ENCODE assay signal across 1 cellular context in the genomic region with DNA sequence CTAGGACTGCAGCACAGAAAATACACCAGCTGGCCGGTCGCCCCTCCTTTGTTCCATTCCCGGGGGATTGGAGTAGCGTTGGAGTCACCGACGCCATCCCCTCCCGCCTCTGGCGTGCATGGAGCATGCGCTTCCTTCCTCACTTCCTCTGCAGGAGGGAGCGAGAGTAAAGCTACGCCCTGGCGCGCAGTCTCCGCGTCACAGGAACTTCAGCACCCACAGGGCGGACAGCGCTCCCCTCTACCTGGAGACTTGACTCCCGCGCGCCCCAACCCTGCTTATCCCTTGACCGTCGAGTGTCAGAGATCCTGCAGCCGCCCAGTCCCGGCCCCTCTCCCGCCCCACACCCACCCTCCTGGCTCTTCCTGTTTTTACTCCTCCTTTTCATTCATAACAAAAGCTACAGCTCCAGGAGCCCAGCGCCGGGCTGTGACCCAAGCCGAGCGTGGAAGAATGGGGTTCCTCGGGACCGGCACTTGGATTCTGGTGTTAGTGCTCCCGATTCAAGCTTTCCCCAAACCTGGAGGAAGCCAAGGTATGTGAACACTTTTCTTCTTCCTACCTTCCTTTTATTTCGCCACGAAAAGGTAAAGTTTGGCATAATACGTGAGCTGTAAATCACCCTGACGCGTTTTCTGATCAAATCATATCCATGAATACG.
TF ChIP-seq lines count a peak whose summit lies in the region.

Gene SCG3, plus strand, starts transcription at position 201 of the 661 bp plus-strand sequence. Its CDS starts 253 bp downstream, at position 454.

TF ChIP-seq in K562, 482 proteins besides CTCF, POLR2A, EP300 and RAD21 (continued from another document and continues in another):
- no peak for TF ChIP-seq KLF1 (tag; IDR thresholded peaks at IDR 0.05)
- no peak for TF ChIP-seq RFX7 (CRISPR knock-in tag; IDR thresholded peaks at IDR 0.05)
- TF ChIP-seq ERF (CRISPR knock-in tag; IDR thresholded peaks at IDR 0.05) = 0 out of 2 replicates have a peak, but pooled peaks have one; percentile 59
- TF ChIP-seq PPARD (CRISPR knock-in tag; IDR thresholded peaks at IDR 0.05) = no peak
- no peak for TF ChIP-seq CLOCK (CRISPR knock-in tag; IDR thresholded peaks at IDR 0.05; ENCODE audit: borderline replicate concordance)
- TF ChIP-seq RCOR1 (IDR thresholded peaks at IDR 0.05; ENCODE audit: borderline replicate concordance in 1 of 2, low read depth in 2 of 2, low read length in 2 of 2) = peak in 1 of 2 experiments; percentile 96; a peak in 2 of 4 replicates
- TF ChIP-seq ZNF175 (CRISPR knock-in tag; IDR thresholded peaks at IDR 0.05; ENCODE audit: low read depth) = peak; percentile 89; the same call in 1 of the 2 replicates
- TF ChIP-seq ZC3H11A (IDR thresholded peaks at IDR 0.05; ENCODE audit: low read depth, low read length) = no peak
- TF ChIP-seq TCF7L2 (IDR thresholded peaks at IDR 0.05; ENCODE audit: low read depth, low read length) = no peak
- TF ChIP-seq HMG20A (CRISPR knock-in tag; conservative IDR thresholded peaks at IDR 0.05) = no peak
- TF ChIP-seq USF2 (CRISPR knock-in tag; IDR thresholded peaks at IDR 0.05) = no peak
- TF ChIP-seq ZBTB33 (CRISPR knock-in tag; IDR thresholded peaks at IDR 0.05) = peak; percentile 64; the same call in 1 of the 2 replicates
- peak; percentile 80 for TF ChIP-seq SMARCE1 (IDR thresholded peaks at IDR 0.05)
- TF ChIP-seq RAD51 (IDR thresholded peaks at IDR 0.05; ENCODE audit: borderline replicate concordance, low read depth) = no peak
- peak; percentile 66 for TF ChIP-seq SAP30 (IDR thresholded peaks at IDR 0.05; ENCODE audit: borderline replicate concordance, insufficient read depth, low read depth, low read length, poor library complexity, severe bottlenecking)
- TF ChIP-seq ATF3 (IDR thresholded peaks at IDR 0.05) = no peak
- peak; percentile 45; the same call in 1 of the 2 replicates for TF ChIP-seq ATF3 (CRISPR knock-in tag; conservative IDR thresholded peaks at IDR 0.05)
- no peak for TF ChIP-seq TARDBP (IDR thresholded peaks at IDR 0.05)
- TF ChIP-seq ZNF717 (CRISPR knock-in tag; IDR thresholded peaks at IDR 0.05) = no peak
- TF ChIP-seq POLR3G (IDR thresholded peaks at IDR 0.05; ENCODE audit: extremely low read depth, insufficient read length, insufficient replicate concordance) = no peak
- TF ChIP-seq, protein P1, sequence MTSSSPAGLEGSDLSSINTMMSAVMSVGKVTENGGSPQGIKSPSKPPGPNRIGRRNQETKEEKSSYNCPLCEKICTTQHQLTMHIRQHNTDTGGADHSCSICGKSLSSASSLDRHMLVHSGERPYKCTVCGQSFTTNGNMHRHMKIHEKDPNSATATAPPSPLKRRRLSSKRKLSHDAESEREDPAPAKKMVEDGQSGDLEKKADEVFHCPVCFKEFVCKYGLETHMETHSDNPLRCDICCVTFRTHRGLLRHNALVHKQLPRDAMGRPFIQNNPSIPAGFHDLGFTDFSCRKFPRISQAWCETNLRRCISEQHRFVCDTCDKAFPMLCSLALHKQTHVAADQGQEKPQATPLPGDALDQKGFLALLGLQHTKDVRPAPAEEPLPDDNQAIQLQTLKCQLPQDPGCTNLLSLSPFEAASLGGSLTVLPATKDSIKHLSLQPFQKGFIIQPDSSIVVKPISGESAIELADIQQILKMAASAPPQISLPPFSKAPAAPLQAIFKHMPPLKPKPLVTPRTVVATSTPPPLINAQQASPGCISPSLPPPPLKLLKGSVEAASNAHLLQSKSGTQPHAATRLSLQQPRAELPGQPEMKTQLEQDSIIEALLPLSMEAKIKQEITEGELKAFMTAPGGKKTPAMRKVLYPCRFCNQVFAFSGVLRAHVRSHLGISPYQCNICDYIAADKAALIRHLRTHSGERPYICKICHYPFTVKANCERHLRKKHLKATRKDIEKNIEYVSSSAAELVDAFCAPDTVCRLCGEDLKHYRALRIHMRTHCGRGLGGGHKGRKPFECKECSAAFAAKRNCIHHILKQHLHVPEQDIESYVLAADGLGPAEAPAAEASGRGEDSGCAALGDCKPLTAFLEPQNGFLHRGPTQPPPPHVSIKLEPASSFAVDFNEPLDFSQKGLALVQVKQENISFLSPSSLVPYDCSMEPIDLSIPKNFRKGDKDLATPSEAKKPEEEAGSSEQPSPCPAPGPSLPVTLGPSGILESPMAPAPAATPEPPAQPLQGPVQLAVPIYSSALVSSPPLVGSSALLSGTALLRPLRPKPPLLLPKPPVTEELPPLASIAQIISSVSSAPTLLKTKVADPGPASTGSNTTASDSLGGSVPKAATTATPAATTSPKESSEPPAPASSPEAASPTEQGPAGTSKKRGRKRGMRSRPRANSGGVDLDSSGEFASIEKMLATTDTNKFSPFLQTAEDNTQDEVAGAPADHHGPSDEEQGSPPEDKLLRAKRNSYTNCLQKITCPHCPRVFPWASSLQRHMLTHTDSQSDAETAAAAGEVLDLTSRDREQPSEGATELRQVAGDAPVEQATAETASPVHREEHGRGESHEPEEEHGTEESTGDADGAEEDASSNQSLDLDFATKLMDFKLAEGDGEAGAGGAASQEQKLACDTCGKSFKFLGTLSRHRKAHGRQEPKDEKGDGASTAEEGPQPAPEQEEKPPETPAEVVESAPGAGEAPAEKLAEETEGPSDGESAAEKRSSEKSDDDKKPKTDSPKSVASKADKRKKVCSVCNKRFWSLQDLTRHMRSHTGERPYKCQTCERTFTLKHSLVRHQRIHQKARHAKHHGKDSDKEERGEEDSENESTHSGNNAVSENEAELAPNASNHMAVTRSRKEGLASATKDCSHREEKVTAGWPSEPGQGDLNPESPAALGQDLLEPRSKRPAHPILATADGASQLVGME (CRISPR knock-in tag; IDR thresholded peaks at IDR 0.05) = 0 out of 2 replicates have a peak, but pooled peaks have one; percentile 11
- TF ChIP-seq ELF2 (CRISPR knock-in tag; IDR thresholded peaks at IDR 0.05) = no peak
- TF ChIP-seq, protein P2, sequence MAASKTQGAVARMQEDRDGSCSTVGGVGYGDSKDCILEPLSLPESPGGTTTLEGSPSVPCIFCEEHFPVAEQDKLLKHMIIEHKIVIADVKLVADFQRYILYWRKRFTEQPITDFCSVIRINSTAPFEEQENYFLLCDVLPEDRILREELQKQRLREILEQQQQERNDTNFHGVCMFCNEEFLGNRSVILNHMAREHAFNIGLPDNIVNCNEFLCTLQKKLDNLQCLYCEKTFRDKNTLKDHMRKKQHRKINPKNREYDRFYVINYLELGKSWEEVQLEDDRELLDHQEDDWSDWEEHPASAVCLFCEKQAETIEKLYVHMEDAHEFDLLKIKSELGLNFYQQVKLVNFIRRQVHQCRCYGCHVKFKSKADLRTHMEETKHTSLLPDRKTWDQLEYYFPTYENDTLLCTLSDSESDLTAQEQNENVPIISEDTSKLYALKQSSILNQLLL (CRISPR knock-in tag; IDR thresholded peaks at IDR 0.05; ENCODE audit: borderline replicate concordance) = no peak
- no peak for TF ChIP-seq CSDE1 (IDR thresholded peaks at IDR 0.05)
- TF ChIP-seq CCNT2 (IDR thresholded peaks at IDR 0.05; ENCODE audit: borderline replicate concordance, extremely low read depth, insufficient read length, low read depth, low read length) = peak; percentile 32
- peak; percentile 85 for TF ChIP-seq GABPB1 (CRISPR knock-in tag; IDR thresholded peaks at IDR 0.05)
- no peak for TF ChIP-seq DDX20 (tag; IDR thresholded peaks at IDR 0.05; ENCODE audit: low read depth)
- TF ChIP-seq ZFX (CRISPR knock-in tag; IDR thresholded peaks at IDR 0.05) = no peak
- no peak for TF ChIP-seq ZNF384 (IDR thresholded peaks at IDR 0.05; ENCODE audit: low read depth, low read length)
- TF ChIP-seq MCM3 (IDR thresholded peaks at IDR 0.05) = no peak
- peak; percentile 49; the same call in 1 of the 2 replicates for TF ChIP-seq PKNOX1 (IDR thresholded peaks at IDR 0.05)
- TF ChIP-seq PHB (CRISPR knock-in tag; IDR thresholded peaks at IDR 0.05) = no peak
- no peak for TF ChIP-seq ZNF165 (CRISPR knock-in tag; IDR thresholded peaks at IDR 0.05; ENCODE audit: borderline replicate concordance)
- no peak for TF ChIP-seq ZNF311 (CRISPR knock-in tag; IDR thresholded peaks at IDR 0.05)
- TF ChIP-seq NR1H2 (CRISPR knock-in tag; IDR thresholded peaks at IDR 0.05) = no peak
- peak; percentile 92 to 94 for TF ChIP-seq NRF1 (conservative IDR thresholded peaks at IDR 0.05 in 1 of 2, IDR thresholded peaks at IDR 0.05 in 1 of 2)
- TF ChIP-seq IFI16 (CRISPR knock-in tag; IDR thresholded peaks at IDR 0.05) = no peak
- TF ChIP-seq, protein P3, sequence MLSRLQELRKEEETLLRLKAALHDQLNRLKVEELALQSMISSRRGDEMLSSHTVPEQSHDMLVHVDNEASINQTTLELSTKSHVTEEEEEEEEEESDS (CRISPR knock-in tag; IDR thresholded peaks at IDR 0.05) = no peak
- no peak for TF ChIP-seq ZBTB8A (IDR thresholded peaks at IDR 0.05; ENCODE audit: partially characterized antibody)
- peak; percentile 96 for TF ChIP-seq CXXC5 (CRISPR knock-in tag; IDR thresholded peaks at IDR 0.05)
- peak; percentile 94 for TF ChIP-seq PHF20 (IDR thresholded peaks at IDR 0.05; ENCODE audit: partially characterized antibody)
- no peak for TF ChIP-seq MYNN (IDR thresholded peaks at IDR 0.05)
- no peak for TF ChIP-seq MYNN (CRISPR knock-in tag; IDR thresholded peaks at IDR 0.05)
- no peak for TF ChIP-seq KAT2B (IDR thresholded peaks at IDR 0.05; ENCODE audit: low read depth, low read length)
- peak; percentile 99 for TF ChIP-seq CREM (IDR thresholded peaks at IDR 0.05; ENCODE audit: low read depth)
